Comparison of ENCODE assay signal across 13 cellular contexts in the genomic region with DNA sequence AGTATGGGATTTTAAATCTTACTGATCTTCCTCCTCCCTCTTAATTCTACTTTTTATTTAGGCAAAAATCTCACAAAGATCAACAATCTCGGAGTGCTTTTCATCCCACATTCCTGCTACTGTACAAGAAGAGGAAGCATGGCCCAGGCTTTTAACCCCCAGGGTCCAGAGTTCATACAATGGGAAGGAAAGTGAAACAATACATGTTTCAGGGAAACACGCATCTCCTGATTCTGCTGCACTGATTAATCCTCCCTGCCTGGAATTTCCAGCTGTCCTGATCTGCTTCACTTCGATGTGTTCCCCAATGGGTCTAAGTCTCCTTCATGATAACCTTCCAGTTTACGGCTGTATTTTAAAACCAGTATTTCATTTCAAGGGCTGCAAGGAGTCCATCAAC. TPM values are rescaled to one million over a fixed set of nuclear protein-coding genes. Genes with fewer than 3 reads are reported as not detected.
DNase-seq lines count a peak whose midpoint lies in the region; ATAC-seq and TF ChIP-seq lines count a peak whose summit lies in the region.
"Had no signal": no experiment of that assay in that cellular context is flagged by ENCODE, and none has a peak within 500 bp of the region (broad histone marks: within the 10 kb centered on the region; RNA-seq: fewer than 3 reads in every experiment).

No MANE protein-coding gene starts in this region.

- H3K79me1 ChIP-seq in mesendoderm (ENCODE audit: low read length) = peaks cover 8% of the 10 kb centered on the region

- intact Hi-C loops in esophagus squamous epithelium (cut with DNase I) = no loop called here
- intact Hi-C loops in spleen (cut with DNase I; ENCODE audit: low total_unique reads) = no loop called here

- 14 to 18% methylated on average over 4 of the region's 4 CpGs for WGBS in esophagus squamous epithelium, 2 donors
- WGBS in mesendoderm (ENCODE audit: extremely low coverage, insufficient coverage, low lambda C conversion rate) = no CpG with 5 or more reads among the region's 4 CpGs
- WGBS in spleen, 5 donors = 11 to 25% (median 16%) methylated on average over 4 of the region's 4 CpGs

- DNase-seq in SJSA1 (ENCODE audit: low read depth in 1 of 2, low spot score in 2 of 2) = peak; percentile 46 to 58
- no peak for DNase-seq in esophagus squamous epithelium (lab: John Stamatoyannopoulos, UW)
- DNase-seq in mesendoderm = no peak
- DNase-seq in spleen = no peak
- DNase-seq in NCI-H2107 (lab: John Stamatoyannopoulos, UW) = no peak
- DNase-seq in NCI-H524 treated with DMSO at 0.1 percent for 48 hours (lab: John Stamatoyannopoulos, UW) = no peak
- no peak for DNase-seq in mesenteric fat pad (ENCODE audit: low spot score)
- DNase-seq: activated naive CD4-positive, alpha-beta T cell treated with anti-CD3 and anti-CD28 coated beads, Interleukin-2, amount 10 ng/mL, durations not matched to agents 7 days and 5 days; KBM-7; NCI-H1436; NCI-H748 treated with DMSO at 0.1 percent for 48 hours; nephron progenitor cell had no signal

- no peak overlapping the region for H3K18ac ChIP-seq in mesendoderm (ENCODE audit: low read length)

- peak overlapping the region; percentile 5; the same call in 1 of the 2 replicates for H3K27ac ChIP-seq in SJSA1
- peak overlapping the region in 3 of 4 donors; percentile 69 to 78 (median 70) for H3K27ac ChIP-seq in esophagus squamous epithelium
- no peak overlapping the region for H3K27ac ChIP-seq in mesendoderm (ENCODE audit: low read depth, low read length)
- peak overlapping the region in 7 of 8 donors; percentile 54 to 75 (median 71) for H3K27ac ChIP-seq in spleen

- peak overlapping the region; percentile 22 for H3K56ac ChIP-seq in mesendoderm (ENCODE audit: low read length)

- no peak overlapping the region for H3K4me3 ChIP-seq in SJSA1
- H3K4me3 ChIP-seq in esophagus squamous epithelium = peak overlapping the region in 1 of 4 donors; percentile 0
- no peak overlapping the region for H3K4me3 ChIP-seq in mesendoderm (ENCODE audit: low read length)
- H3K4me3 ChIP-seq in spleen = no peak overlapping the region

- TF ChIP-seq CTCF in esophagus squamous epithelium (IDR thresholded peaks at IDR 0.05) (no peak), spleen (IDR thresholded peaks at IDR 0.05 in 8 of 11, conservative IDR thresholded peaks at IDR 0.05 in 3 of 11) (no peak)

- H2BK15ac ChIP-seq in mesendoderm (replicated peaks; ENCODE audit: low read depth) = no peak overlapping the region

- no peak overlapping the region for H2BK5ac ChIP-seq in mesendoderm (ENCODE audit: low read length)

- TF ChIP-seq POLR2A in esophagus squamous epithelium (IDR thresholded peaks at IDR 0.05) (no peak), spleen (IDR thresholded peaks at IDR 0.05) (no peak)

- H3K36me3 ChIP-seq in SJSA1 (peaks cover 21% of the 10 kb centered on the region), esophagus squamous epithelium (no peaks in the 10 kb centered on the region), mesendoderm (ENCODE audit: control insufficient read depth, insufficient read depth, low read length) (no peaks in the 10 kb centered on the region), spleen (no peaks in the 10 kb centered on the region)

- H2AK5ac ChIP-seq in mesendoderm (ENCODE audit: low read length) = no peak overlapping the region

- H3K4me2 ChIP-seq in mesendoderm (ENCODE audit: low read length) = no peak overlapping the region

- no peak overlapping the region for H4K5ac ChIP-seq in mesendoderm (ENCODE audit: low read length)

- H3K4me1 ChIP-seq in SJSA1 (replicated peaks) (peaks cover 65% of the 10 kb centered on the region), esophagus squamous epithelium (peaks cover 5 to 77% (median 44%) of the 10 kb centered on the region in 3 donors), mesendoderm (ENCODE audit: control insufficient read depth, low read depth, low read length) (peaks cover 15% of the 10 kb centered on the region), spleen (peaks cover 6 to 92% (median 53%) of the 10 kb centered on the region in 6 donors)

- ATAC-seq in HG02840 (IDR thresholded peaks at IDR 0.05; ENCODE audit: low FRiP score, unreplicated experiment) = no peak

- no peak overlapping the region for H2BK120ac ChIP-seq in mesendoderm (ENCODE audit: low read depth, low read length)

- H3K4ac ChIP-seq in mesendoderm (ENCODE audit: low read depth, low read length) = no peak overlapping the region

- no peak overlapping the region for H4K8ac ChIP-seq in mesendoderm (ENCODE audit: low read depth, low read length)

- no peak overlapping the region for H3K23ac ChIP-seq in mesendoderm (ENCODE audit: low read length)

- no peaks in the 10 kb centered on the region for H3K27me3 ChIP-seq in SJSA1 (replicated peaks)
- no peaks in the 10 kb centered on the region for H3K27me3 ChIP-seq in esophagus squamous epithelium
- H3K27me3 ChIP-seq in mesendoderm (ENCODE audit: insufficient read depth, low read length, poor library complexity) = no peaks in the 10 kb centered on the region
- peaks cover 0 to 25% (median 0%) of the 10 kb centered on the region in 7 donors for H3K27me3 ChIP-seq in spleen (replicated peaks in 1 of 7)

- no peak overlapping the region for H3K9ac ChIP-seq in mesendoderm (ENCODE audit: low read length)

- H3K79me2 ChIP-seq in mesendoderm (ENCODE audit: control insufficient read depth, insufficient read depth, low read length) = no peaks in the 10 kb centered on the region

- no peaks in the 10 kb centered on the region for H3K9me3 ChIP-seq in SJSA1 (replicated peaks)
- no peaks in the 10 kb centered on the region for H3K9me3 ChIP-seq in esophagus squamous epithelium
- H3K9me3 ChIP-seq in spleen = no peaks in the 10 kb centered on the region

RNA-seq across cellular contexts. Expression of a gene that starts 44.5 kb away (rescaled TPM):
- total RNA-seq in SJSA1 (2014; rRNA removed; shearing (Covaris generic)) = 489 and 591 TPM in 2 replicates
- total RNA-seq in esophagus squamous epithelium (10 to 100 TPM in 3 of 4 donors, 1 to 10 TPM in 1; 8.9 to 97.1 (median 40.2) TPM), spleen (100 to 1,000 TPM; 251 to 959 (median 365) TPM), mesenteric fat pad (1,996 TPM)
- polyA plus RNA-seq in mesendoderm (2013, experiment 1 of 2) = 28.0 TPM
- polyA plus RNA-seq in mesendoderm (2013, experiment 2 of 2) = 29.2 TPM
- 10 to 100 TPM; 37.9 to 71.7 (median 61.5) TPM for polyA plus RNA-seq in spleen

RNA-seq across cellular contexts. Expression of a gene that starts 44.6 kb away (rescaled TPM):
- total RNA-seq in SJSA1 (2014; rRNA removed; shearing (Covaris generic)) = 677 and 741 TPM in 2 replicates
- total RNA-seq in esophagus squamous epithelium = 100 to 1,000 TPM in 1 of 4 donors, 10 to 100 TPM in 3; 11.9 to 102 (median 43.5) TPM
- 32.1 TPM for polyA plus RNA-seq in mesendoderm (2013, experiment 1 of 2)
- polyA plus RNA-seq in mesendoderm (2013, experiment 2 of 2) = 31.1 TPM
- total RNA-seq in spleen = 100 to 1,000 TPM; 296 to 712 (median 410) TPM
- 100 to 1,000 TPM in 1 of 3 donors, 10 to 100 TPM in 2; 52.6 to 116 (median 76.3) TPM for polyA plus RNA-seq in spleen
- total RNA-seq in mesenteric fat pad = 1,333 TPM

Comparison
In these comparisons a context has a peak if more than half of its experiments do, and no peak if none do; other contexts are left out.
1. DNase-seq: peak in SJSA1 (2 of 2); none in esophagus squamous epithelium (single experiment), mesendoderm (single experiment), spleen (single experiment), NCI-H2107 (single experiment), NCI-H524 treated with DMSO at 0.1 percent for 48 hours (single experiment) and mesenteric fat pad (single experiment).